In genomic region chr1:54142146-54142900, GRCh38 we compare ENCODE assay signal across 25 cellular contexts. TPM values are rescaled to one million over a fixed set of nuclear protein-coding genes. Genes with fewer than 3 reads are reported as not detected.
DNase-seq lines count a peak whose midpoint lies in the region; ATAC-seq, FAIRE-seq and TF ChIP-seq lines count a peak whose summit lies in the region.
"Had no signal": no experiment of that assay in that cellular context is flagged by ENCODE, and none has a peak within 500 bp of the region (broad histone marks: within the 10 kb centered on the region; RNA-seq: fewer than 3 reads in every experiment).

No MANE protein-coding gene starts in this region.

- H3K27me3 ChIP-seq in bronchial epithelial cell (ENCODE audit: control insufficient read depth, insufficient read depth, low read length) (peaks cover 3% of the 10 kb centered on the region), endodermal cell (ENCODE audit: control insufficient read depth, insufficient read depth, low read length, poor library complexity, severe bottlenecking) (no peaks in the 10 kb centered on the region), osteoblast (ENCODE audit: insufficient read depth, low read length) (no peaks in the 10 kb centered on the region)
- H3K27me3 ChIP-seq: BE2C; BLaER1 treated with 17β-estradiol and CSF1 and Interleukin-3, amounts not matched to agents 10 nM and 100 nM had no signal

- ATAC-seq in GM18868 (IDR thresholded peaks at IDR 0.05; ENCODE audit: unreplicated experiment): no peak
- ATAC-seq: A549, GM12878 had no signal

- no peaks in the 10 kb centered on the region for H3K36me3 Mint-ChIP-seq in endodermal cell (ENCODE audit: low read depth)
- H3K36me3 Mint-ChIP-seq: CD14-positive monocyte; CD8-positive, alpha-beta memory T cell had no signal

- H3K9ac ChIP-seq in endodermal cell (ENCODE audit: extremely low read depth, low read length, poor library complexity, severe bottlenecking): no peak overlapping the region
- H3K9ac ChIP-seq: BLaER1 treated with 17β-estradiol and CSF1 and Interleukin-3, amounts not matched to agents 10 nM and 100 nM had no signal

- H3K27ac ChIP-seq in HEK293 (ENCODE audit: extremely low read depth, low read depth, low read length): no peak overlapping the region
- no peak overlapping the region for H3K27ac ChIP-seq in endodermal cell (ENCODE audit: low read depth, low read length)
- no peak overlapping the region for H3K27ac ChIP-seq in osteoblast (ENCODE audit: low read depth, low read length)
- H3K27ac ChIP-seq in caudate nucleus (ENCODE audit: low read depth, low read length): no peak overlapping the region
- H3K27ac ChIP-seq: A549; BLaER1 treated with 17β-estradiol and CSF1 and Interleukin-3, amounts not matched to agents 10 nM and 100 nM had no signal

- FAIRE-seq in bronchial epithelial cell (lab: Jason Lieb, UNC): peak; percentile 18
- FAIRE-seq: A549, D721Med, GM12878 had no signal

- no peak overlapping the region for H3K4me3 ChIP-seq in HEK293 (ENCODE audit: low read depth, low read length)
- H3K4me3 ChIP-seq in bronchial epithelial cell (ENCODE audit: low read depth, low read length): no peak overlapping the region
- H3K4me3 ChIP-seq in endodermal cell (ENCODE audit: low read length): no peak overlapping the region
- no peak overlapping the region for H3K4me3 ChIP-seq in osteoblast (ENCODE audit: insufficient read depth, low read length)
- H3K4me3 ChIP-seq: A549; BLaER1 treated with 17β-estradiol and CSF1 and Interleukin-3, amounts not matched to agents 10 nM and 100 nM; GM12878 had no signal

- no peaks in the 10 kb centered on the region for H3K9me3 ChIP-seq in HEK293 (ENCODE audit: control insufficient read depth, insufficient read depth, low read depth, low read length)
- no peaks in the 10 kb centered on the region for H3K9me3 ChIP-seq in endodermal cell (ENCODE audit: control insufficient read depth, low read length)
- H3K9me3 ChIP-seq in osteoblast (ENCODE audit: low read depth, low read length): no peaks in the 10 kb centered on the region
- H3K9me3 ChIP-seq: A549, BE2C had no signal

- H4K20me1 ChIP-seq in osteoblast (ENCODE audit: insufficient read depth, low read length): no peaks in the 10 kb centered on the region
- H4K20me1 ChIP-seq: BLaER1 treated with 17β-estradiol and CSF1 and Interleukin-3, amounts not matched to agents 10 nM and 100 nM had no signal

- H3K27ac Mint-ChIP-seq in endodermal cell: no peak overlapping the region
- H3K27ac Mint-ChIP-seq: CD14-positive monocyte; CD4-positive, alpha-beta T cell had no signal

- H3K79me2 ChIP-seq in osteoblast (ENCODE audit: insufficient read depth, low read length): no peaks in the 10 kb centered on the region

- H3K4me3 Mint-ChIP-seq in endodermal cell: no peak overlapping the region
- H3K4me3 Mint-ChIP-seq: CD14-positive monocyte; CD4-positive, alpha-beta T cell; CD8-positive, alpha-beta memory T cell had no signal

- peaks cover 3% of the 10 kb centered on the region for H3K27me3 Mint-ChIP-seq in endodermal cell (ENCODE audit: insufficient read depth)
- H3K27me3 Mint-ChIP-seq: CD4-positive, alpha-beta T cell; CD8-positive, alpha-beta memory T cell had no signal

- TF ChIP-seq CTCF in HEK293 (tag by site-specific recombination; IDR thresholded peaks at IDR 0.05): no peak
- no peak for TF ChIP-seq CTCF in bronchial epithelial cell (IDR thresholded peaks at IDR 0.05; ENCODE audit: insufficient read depth, low read length, severe bottlenecking)
- TF ChIP-seq CTCF in endodermal cell (conservative IDR thresholded peaks at IDR 0.05): no peak
- TF ChIP-seq CTCF in osteoblast (IDR thresholded peaks at IDR 0.05; ENCODE audit: extremely low read depth, low read depth, low read length): no peak

- CTCF ChIA-PET in HEK293 (lab: Yijun Ruan, JAX): interaction anchor here (0.6 kb wide), 1 partner anchor 413 kb away, joined by 3 read pairs; no protein-coding TSS in a partner anchor

- H3K36me3 ChIP-seq in HEK293 (ENCODE audit: control insufficient read depth in 2 of 2, insufficient read depth in 1 of 2, low read length in 2 of 2) (no peaks in the 10 kb centered on the region), bronchial epithelial cell (ENCODE audit: control insufficient read depth, insufficient read depth, low read length) (no peaks in the 10 kb centered on the region), endodermal cell (ENCODE audit: control insufficient read depth, insufficient read depth, low read length) (no peaks in the 10 kb centered on the region), osteoblast (ENCODE audit: insufficient read depth, low read length) (no peaks in the 10 kb centered on the region)
- H3K36me3 ChIP-seq: BE2C; BLaER1 treated with 17β-estradiol and CSF1 and Interleukin-3, amounts not matched to agents 10 nM and 100 nM had no signal

- POLR2A ChIA-PET in HEK293 (lab: Yijun Ruan, JAX): no interaction called here

- WGBS in endodermal cell (ENCODE audit: insufficient coverage in 1 of 2, insufficient read length in 1 of 2), 2 experiments: 67 to 83% methylated on average over 6 to 9 of the region's 9 CpGs

- no peaks in the 10 kb centered on the region; the same call in 1 of the 2 replicates for H3K4me1 ChIP-seq in HEK293 (ENCODE audit: control insufficient read depth, insufficient read depth, low read length)
- H3K4me1 ChIP-seq in endodermal cell (ENCODE audit: control insufficient read depth, insufficient read depth, low read length): no peaks in the 10 kb centered on the region
- peaks cover 8% of the 10 kb centered on the region for H3K4me1 ChIP-seq in osteoblast (ENCODE audit: insufficient read depth, low read length)
- H3K4me1 ChIP-seq: A549; BE2C; BLaER1 treated with 17β-estradiol and CSF1 and Interleukin-3, amounts not matched to agents 10 nM and 100 nM had no signal

- no peak overlapping the region for H3K4me2 ChIP-seq in osteoblast (ENCODE audit: insufficient read depth, low read length)
- H3K4me2 ChIP-seq: A549; BLaER1 treated with 17β-estradiol and CSF1 and Interleukin-3, amounts not matched to agents 10 nM and 100 nM had no signal

- H3K4me1 Mint-ChIP-seq in endodermal cell: peaks cover 2% of the 10 kb centered on the region
- H3K4me1 Mint-ChIP-seq: CD14-positive monocyte; CD8-positive, alpha-beta memory T cell had no signal

- DNase-seq in bronchial epithelial cell (ENCODE audit: low read depth) (no peak), endodermal cell (peak; percentile 25), osteoblast (ENCODE audit: insufficient read length, low spot score, missing footprints) (peak; percentile 9), caudate nucleus (lab: John Stamatoyannopoulos, UW) (no peak)
- DNase-seq in stimulated activated CD4-positive, alpha-beta T cell treated with anti-CD3 and anti-CD28 coated beads, Interleukin-12 subunit alpha, Interleukin-12 subunit beta, amount 100 ng/mL, for 4 hours: no peak
- DNase-seq: 8988T; ACHN; AML-193; BE2C; CD4-positive, alpha-beta T cell; CD8-positive, alpha-beta memory T cell; DMS 273 treated with DMSO at 0.1 percent for 48 hours; DMS79; EL; GDM1; GOT3; H7; HCEC 1CT had no signal

- no peaks in the 10 kb centered on the region for H3K9me3 Mint-ChIP-seq in endodermal cell
- H3K9me3 Mint-ChIP-seq: CD4-positive, alpha-beta T cell; CD8-positive, alpha-beta memory T cell had no signal

- H2AFZ ChIP-seq in osteoblast (ENCODE audit: low read length): no peak overlapping the region

TF ChIP-seq in HEK293, 187 proteins besides CTCF, POLR2A, EP300 and RAD21:
- TF ChIP-seq EGR2 (tag by site-specific recombination; IDR thresholded peaks at IDR 0.05; ENCODE audit: low read depth) (no peak), ZNF768 (tag by site-specific recombination; IDR thresholded peaks at IDR 0.05) (0 out of 2 replicates have a peak, but pooled peaks have one; percentile 32)

RNA-seq across cellular contexts. Expression of gene CDCP2, which starts 10.5 kb away (rescaled TPM):
- not detected in 2 replicates for total RNA-seq in bronchial epithelial cell
- total RNA-seq in endodermal cell: not detected
- not detected for polyA plus RNA-seq in endodermal cell (2013, experiment 1 of 2)
- not detected for polyA plus RNA-seq in endodermal cell (2013, experiment 2 of 2)
- total RNA-seq in osteoblast: not detected in 2 replicates
- total RNA-seq: CD4-positive, alpha-beta T cell; CD8-positive, alpha-beta memory T cell; H7 had no signal
- polyA plus RNA-seq: A549; CD14-positive monocyte; CD8-positive, alpha-beta memory T cell; GM12878 had no signal

RNA-seq across cellular contexts. Expression of gene CYB5RL, which starts 57.5 kb away (rescaled TPM):
- total RNA-seq in bronchial epithelial cell (2.7 and 3.9 TPM in 2 replicates), endodermal cell (10 to 100 TPM in 1 of 2 donors, 1 to 10 TPM in 1; 8.2 to 11.0 TPM), osteoblast (10.3 and 11.6 TPM in 2 replicates)
- 13.3 TPM for polyA plus RNA-seq in endodermal cell (2013, experiment 1 of 2)
- polyA plus RNA-seq in endodermal cell (2013, experiment 2 of 2): 12.0 TPM

RNA-seq across cellular contexts. Expression of gene MRPL37, which starts 57.6 kb away (rescaled TPM):
- total RNA-seq in bronchial epithelial cell (42.6 and 52.7 TPM in 2 replicates), endodermal cell (10 to 100 TPM; 84.5 to 95.8 TPM), osteoblast (88.7 and 96.7 TPM in 2 replicates)
- polyA plus RNA-seq in endodermal cell (2013, experiment 1 of 2): 87.1 TPM
- 77.1 TPM for polyA plus RNA-seq in endodermal cell (2013, experiment 2 of 2)

Comparison
In these comparisons a context has a peak if more than half of its experiments do, and no peak if none do; other contexts are left out.
1. DNase-seq: peak in endodermal cell (single experiment) and osteoblast (single experiment); none in bronchial epithelial cell (single experiment), caudate nucleus (0 of 61) and stimulated activated CD4-positive, alpha-beta T cell treated with anti-CD3 and anti-CD28 coated beads, Interleukin-12 subunit alpha, Interleukin-12 subunit beta, amount 100 ng/mL, for 4 hours (single experiment).